ENCODE assay signal across 22 cellular contexts in genomic region chr15:84400820-84401219, GRCh38.
DNase-seq lines count a peak whose midpoint lies in the region; ATAC-seq, FAIRE-seq and TF ChIP-seq lines count a peak whose summit lies in the region.
"Had no signal": no experiment of that assay in that cellular context is flagged by ENCODE, and none has a peak within 500 bp of the region (broad histone marks: within the 10 kb centered on the region; RNA-seq: fewer than 3 reads in every experiment).

No MANE protein-coding gene starts in this region.

- no peak for TF ChIP-seq RAD21 in HepG2 (CRISPR knock-in tag; IDR thresholded peaks at IDR 0.05)

- BruUV-seq in HepG2 (replicated peaks; lab: Mats Ljungman, UMichigan) = no TSS peak

- no peak overlapping the region for H3K4me2 ChIP-seq in HepG2 (ENCODE audit: low read depth, low read length)

- no peak for TF ChIP-seq POLR2A in right lobe of liver (IDR thresholded peaks at IDR 0.05)
- no peak for TF ChIP-seq POLR2A in HepG2 (IDR thresholded peaks at IDR 0.05; ENCODE audit: insufficient read depth in 1 of 2, low read depth in 2 of 2, low read length in 2 of 2)

- in situ Hi-C loops in HepG2 (cut with HindIII; ENCODE audit: extremely low pct_ligation_motif_present, low pct_unique_long_range_greater_than_20kb) = no loop called here

- no peak for TF ChIP-seq CTCF in right lobe of liver (IDR thresholded peaks at IDR 0.05)
- no peak for TF ChIP-seq CTCF in HepG2 (CRISPR knock-in tag; IDR thresholded peaks at IDR 0.05)
- TF ChIP-seq CTCF in upper lobe of right lung (IDR thresholded peaks at IDR 0.05) = no peak

- no peak overlapping the region for H3K9ac ChIP-seq in HepG2 (ENCODE audit: insufficient read depth, low read depth, low read length)
- H3K9ac ChIP-seq: GM23248 had no signal

- H3K27me3 ChIP-seq in right lobe of liver = no peaks in the 10 kb centered on the region
- H3K27me3 ChIP-seq in HepG2 (ENCODE audit: control insufficient read depth in 1 of 2, insufficient read depth in 2 of 2, low read length in 2 of 2) = peaks cover 0 to under 1% of the 10 kb centered on the region in 2 experiments; a peak in 3 of 5 replicates
- H3K27me3 ChIP-seq in upper lobe of right lung = no peaks in the 10 kb centered on the region

- no peaks in the 10 kb centered on the region for H3K79me2 ChIP-seq in HepG2 (ENCODE audit: insufficient read depth, low read length)

- no peaks in the 10 kb centered on the region for H3K4me1 ChIP-seq in right lobe of liver
- no peaks in the 10 kb centered on the region for H3K4me1 ChIP-seq in HepG2 (ENCODE audit: insufficient read depth, low read length)
- H3K4me1 ChIP-seq in upper lobe of right lung = no peaks in the 10 kb centered on the region

- H3K4me3 ChIP-seq in right lobe of liver (no peak overlapping the region), HepG2 (replicated peaks in 1 of 3; ENCODE audit: insufficient read depth in 1 of 3, low read depth in 2 of 3, low read length in 3 of 3) (no peak overlapping the region), upper lobe of right lung (no peak overlapping the region)
- H3K4me3 ChIP-seq: GM12878, GM23248 had no signal

- intact Hi-C loops in right lobe of liver (cut with DNase I) = no loop called here
- intact Hi-C loops in HepG2 (cut with micrococcal nuclease; ENCODE audit: unreplicated experiment) = no loop called here
- intact Hi-C loops in upper lobe of right lung (cut with DNase I) = no loop called here

- FAIRE-seq in HepG2 (lab: Jason Lieb, UNC) = no peak
- FAIRE-seq: GM12878, RCC 7860 had no signal

- no CpG with 5 or more reads among the region's 5 CpGs for WGBS in right lobe of liver (ENCODE audit: insufficient coverage, low coverage, low lambda C conversion rate, missing lambda C conversion rate)
- 0% methylated on average over 4 of the region's 5 CpGs for WGBS in HepG2 (ENCODE audit: low lambda C conversion rate)

- TF ChIP-seq EP300 in HepG2 (IDR thresholded peaks at IDR 0.05; ENCODE audit: low read depth in 2 of 2, low read length in 2 of 2) = no peak
- no peak for TF ChIP-seq EP300 in HepG2 (CRISPR knock-in tag; IDR thresholded peaks at IDR 0.05; ENCODE audit: borderline replicate concordance)

- H3K9me3 ChIP-seq in right lobe of liver (no peaks in the 10 kb centered on the region), HepG2 (ENCODE audit: low read length) (no peaks in the 10 kb centered on the region), upper lobe of right lung (no peaks in the 10 kb centered on the region)

- H2AFZ ChIP-seq in HepG2 (ENCODE audit: low read length) = no peak overlapping the region
- H2AFZ ChIP-seq: GM23248 had no signal

- no peak overlapping the region for H3K27ac ChIP-seq in right lobe of liver
- H3K27ac ChIP-seq in HepG2 (ENCODE audit: extremely low read length, insufficient read depth, low read length) = no peak overlapping the region
- no peak overlapping the region for H3K27ac ChIP-seq in upper lobe of right lung
- H3K27ac ChIP-seq: GM23248 had no signal

- H3K36me3 ChIP-seq in right lobe of liver (no peaks in the 10 kb centered on the region), HepG2 (replicated peaks in 1 of 2; ENCODE audit: control insufficient read depth in 1 of 2, insufficient read depth in 2 of 2, low read length in 2 of 2) (no peaks in the 10 kb centered on the region), upper lobe of right lung (no peaks in the 10 kb centered on the region)

- CTCF ChIA-PET in HepG2 (lab: Yijun Ruan, JAX; ENCODE audit: low intra/inter-chr PET ratio, low total read pairs) = no interaction called here

- ATAC-seq in right lobe of liver = no peak
- ATAC-seq in HepG2 = no peak
- no peak for ATAC-seq in upper lobe of right lung
- ATAC-seq: GM12878 had no signal

- POLR2A ChIA-PET in HepG2 (lab: Yijun Ruan, JAX) = no interaction called here

- DNase-seq in activated CD4-positive, CD25-positive, alpha-beta regulatory T cell treated with anti-CD3 and anti-CD28 coated beads, Interleukin-2, amount 50 U/mL, for 72 hours = peak; percentile 19
- no peak for DNase-seq in activated CD4-positive, CD25-positive, alpha-beta regulatory T cell (lab: John Stamatoyannopoulos, UW)
- peak in 2 of 3 donors; percentile 23 to 34 for DNase-seq in right lobe of liver
- DNase-seq in HepG2 (ENCODE audit: low spot score) = no peak
- DNase-seq in islet precursor cell = peak; percentile 47
- DNase-seq in upper lobe of right lung = peak; percentile 47
- DNase-seq in NCI-H1092 (lab: John Stamatoyannopoulos, UW) = no peak
- DNase-seq in effector CD4-positive, alpha-beta T cell = no peak
- DNase-seq: 8988T; Calu3; CD4-positive, alpha-beta memory T cell; DMS79; GM23248; KBM-7; MV-4-11; NCI-H1436; NCI-H2029; NCI-H2171; NCI-H446; NCI-H69 had no signal

- no peaks in the 10 kb centered on the region for H4K20me1 ChIP-seq in HepG2 (ENCODE audit: insufficient read depth, low read length)

TF ChIP-seq in HepG2, 621 proteins besides CTCF, POLR2A, EP300 and RAD21:
- no peak for TF ChIP-seq CSRNP2 (CRISPR knock-in tag; conservative IDR thresholded peaks at IDR 0.05; ENCODE audit: low read depth)
- TF ChIP-seq ZNF878 (CRISPR knock-in tag; IDR thresholded peaks at IDR 0.05) = no peak
- no peak for TF ChIP-seq RERE (CRISPR knock-in tag; IDR thresholded peaks at IDR 0.05; ENCODE audit: low read depth)
- no peak for TF ChIP-seq ZFP62 (CRISPR knock-in tag; IDR thresholded peaks at IDR 0.05)
- no peak for TF ChIP-seq ZSCAN21 (CRISPR knock-in tag; IDR thresholded peaks at IDR 0.05; ENCODE audit: borderline replicate concordance)
- TF ChIP-seq BCLAF1 (IDR thresholded peaks at IDR 0.05) = no peak
TF ChIP-seq in HepG2: peak in this region for 0.

Comparison
In these comparisons a context has a peak if more than half of its experiments do, and no peak if none do; other contexts are left out.
1. DNase-seq: peak in activated CD4-positive, CD25-positive, alpha-beta regulatory T cell treated with anti-CD3 and anti-CD28 coated beads, Interleukin-2, amount 50 U/mL, for 72 hours (single experiment), right lobe of liver (2 of 3), islet precursor cell (single experiment) and upper lobe of right lung (single experiment); none in activated CD4-positive, CD25-positive, alpha-beta regulatory T cell (0 of 4), HepG2 (single experiment), NCI-H1092 (single experiment) and effector CD4-positive, alpha-beta T cell (single experiment).